Comparison of ENCODE assay signal across 27 cellular contexts in genomic region chr20:16613954-16614353, GRCh38.
"Had no signal": no experiment of that assay in that cellular context is flagged by ENCODE, and none has a peak within 500 bp of the region (broad histone marks: within the 10 kb centered on the region; RNA-seq: fewer than 3 reads in every experiment).

No MANE protein-coding gene starts in this region.

- H3K27me3 ChIP-seq: colonic mucosa, hepatocyte, ovary, tibial nerve, upper lobe of left lung had no signal

- H3K4me3 ChIP-seq: colonic mucosa, hepatocyte, mucosa of descending colon, ovary, psoas muscle, skin epidermis, spleen, thoracic aorta, tibial nerve, upper lobe of left lung had no signal

- DNase-seq: colonic mucosa; effector CD8-positive, alpha-beta T cell; endodermal cell; head of caudate nucleus; kidney; mesenchymal stem cell; mucosa of descending colon; naive B cell; occipital lobe; ovary; posterior cingulate gyrus; psoas muscle; right cardiac atrium; spleen; stimulated activated CD4-positive, alpha-beta T cell treated with anti-CD3 and anti-CD28 coated beads, Interleukin-4, amount 100 ng/mL, for 4 hours; upper lobe of left lung had no signal

- H2AFZ ChIP-seq: hepatocyte had no signal

- H3K4me2 ChIP-seq: hepatocyte had no signal

- H3K4me1 ChIP-seq: colonic mucosa, psoas muscle, upper lobe of left lung had no signal

- H3K27ac ChIP-seq: colonic mucosa, epithelial cell of prostate, hepatocyte, ovary, psoas muscle, skin epidermis, spleen, thoracic aorta, upper lobe of left lung had no signal

- H3K9me3 ChIP-seq: colonic mucosa, ovary, psoas muscle, thoracic aorta, upper lobe of left lung had no signal

- FAIRE-seq: frontal cortex, kidney, urothelium cell line had no signal

- H3K79me2 ChIP-seq: hepatocyte had no signal

- ATAC-seq: esophagus mucosa; left lobe of liver; mucosa of descending colon; natural killer cell treated with Interleukin-12 subunit alpha and Interleukin-12 subunit beta and Interleukin-15 and Interleukin-18, amount 100 ng/mL, for 72 hours; psoas muscle; right cardiac atrium; stimulated activated memory B cell treated with anti-CD40 and anti-IgM and Interleukin-4, amounts not matched to agents 10 μg/mL and 1 μg/mL and 100 μg/mL, for 72 hours had no signal

- H3K36me3 ChIP-seq: colonic mucosa, ovary, spleen, thoracic aorta, tibial nerve, upper lobe of left lung had no signal
